1 cellular context compared by ENCODE assay signal in the genomic region with DNA sequence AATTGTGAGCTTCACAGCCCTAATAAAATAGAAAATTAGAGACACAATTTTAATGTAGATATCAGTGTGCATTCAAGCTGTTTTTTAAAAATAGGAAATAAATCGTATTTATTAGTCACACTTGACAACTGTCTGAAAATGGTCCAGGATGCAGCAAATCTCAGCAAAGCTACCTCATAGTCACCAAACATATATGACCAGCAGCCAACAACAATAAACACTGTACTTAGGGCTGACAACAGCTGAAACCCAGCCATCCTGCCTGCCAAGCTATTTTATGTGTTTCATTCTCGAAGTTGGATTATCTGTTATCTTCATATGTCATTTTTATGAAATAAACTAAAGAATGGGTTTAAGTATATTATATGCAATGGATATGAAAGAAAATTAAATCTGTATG.
TF ChIP-seq lines count a peak whose summit lies in the region.

No MANE protein-coding gene starts in this region.

TF ChIP-seq in IMR-90, 13 proteins besides CTCF, POLR2A, EP300 and RAD21 (continued from another document):
- no peak for TF ChIP-seq NFE2L2 (IDR thresholded peaks at IDR 0.05; ENCODE audit: low read depth, low read length)
